Comparison of ENCODE assay signal across 31 cellular contexts in the genomic region with DNA sequence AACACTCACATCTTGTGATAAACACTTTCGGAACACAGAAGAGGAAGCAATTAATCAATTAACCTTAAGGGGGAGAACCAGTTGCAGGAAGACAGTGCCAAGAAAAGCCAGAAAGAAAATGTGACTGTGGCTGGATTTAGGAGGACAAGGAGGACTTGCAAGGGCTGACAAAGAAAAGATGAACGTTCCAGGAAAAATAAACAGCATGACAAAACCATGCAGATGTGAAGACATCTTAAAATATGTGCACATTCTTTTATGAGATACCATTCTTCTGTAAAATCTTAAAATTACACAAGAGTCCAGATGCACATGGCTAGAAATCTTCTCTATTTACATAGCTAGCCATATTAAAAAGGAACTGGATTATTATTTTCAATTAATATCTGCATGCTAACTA. TPM values are rescaled to one million over a fixed set of nuclear protein-coding genes. Genes with fewer than 3 reads are reported as not detected.
DNase-seq lines count a peak whose midpoint lies in the region; ATAC-seq, FAIRE-seq and TF ChIP-seq lines count a peak whose summit lies in the region.
"Had no signal": no experiment of that assay in that cellular context is flagged by ENCODE, and none has a peak within 500 bp of the region (broad histone marks: within the 10 kb centered on the region; RNA-seq: fewer than 3 reads in every experiment).

No MANE protein-coding gene starts in this region.

- RAD21 ChIA-PET in HCT116 (lab: Charles Lee; ENCODE audit: low non-redundant PET in 1 of 2, low total read pairs in 2 of 2, uncharacterized antibody in 2 of 2, unreplicated experiment in 2 of 2) = no interaction called here

- H3K27ac ChIP-seq in HCT116 (ENCODE audit: low read depth, low read length) (peak overlapping the region; percentile 12; the same call in 1 of the 2 replicates), MM.1S (ENCODE audit: low read length) (no peak overlapping the region)
- H3K27ac ChIP-seq: left lung, neutrophil, Peyer's patch had no signal

- H3K9me2 ChIP-seq in HCT116 (ENCODE audit: insufficient read depth) = no peaks in the 10 kb centered on the region
- H3K9me2 ChIP-seq in MM.1S (replicated peaks; ENCODE audit: insufficient read depth, low read length) = no peaks in the 10 kb centered on the region

- H2AFZ ChIP-seq in HCT116 (ENCODE audit: low read depth, low read length, poor library complexity, severe bottlenecking) (no peak overlapping the region), MM.1S (ENCODE audit: low read length) (no peak overlapping the region)

- H3K79me2 ChIP-seq in HCT116 (ENCODE audit: insufficient read depth, low read length) = peaks cover 100% of the 10 kb centered on the region
- no peaks in the 10 kb centered on the region for H3K79me2 ChIP-seq in MM.1S (ENCODE audit: low read length)

- POLR2A ChIA-PET in HCT116 (lab: Charles Lee) = no interaction called here

- 0 out of 2 replicates have a peak, but pooled peaks have one; percentile 3 for TF ChIP-seq RAD21 in HCT116 (IDR thresholded peaks at IDR 0.05; ENCODE audit: low read depth)

- H3K4me1 ChIP-seq in HCT116 (ENCODE audit: control insufficient read depth in 1 of 2, insufficient read depth in 2 of 2, low read length in 2 of 2) (peaks cover 62 to 75% of the 10 kb centered on the region in 2 experiments), MM.1S (ENCODE audit: low read length) (no peaks in the 10 kb centered on the region)

- no peaks in the 10 kb centered on the region for H3K27me3 ChIP-seq in HCT116 (ENCODE audit: insufficient read depth, low read length)
- H3K27me3 ChIP-seq in MM.1S (replicated peaks; ENCODE audit: insufficient read depth, low read length) = no peaks in the 10 kb centered on the region
- H3K27me3 ChIP-seq: left lung, MG63, neutrophil, Peyer's patch had no signal

- H3K4me3 ChIP-seq in HCT116 (replicated peaks in 1 of 2; ENCODE audit: low read depth in 1 of 2, low read length in 2 of 2) (no peak overlapping the region), choroid plexus epithelial cell (ENCODE audit: low read depth, low read length) (no peak overlapping the region), MM.1S (ENCODE audit: low read length) (no peak overlapping the region)
- H3K4me3 ChIP-seq: left lung, MG63, Peyer's patch had no signal

- H3K9me3 ChIP-seq in HCT116 (ENCODE audit: control insufficient read depth in 1 of 2, insufficient read depth in 1 of 2, low read depth in 1 of 2, low read length in 2 of 2) (no peaks in the 10 kb centered on the region), MM.1S (replicated peaks; ENCODE audit: insufficient read depth, low read length) (no peaks in the 10 kb centered on the region)
- H3K9me3 ChIP-seq: left lung, MG63, neutrophil, Peyer's patch had no signal

- H3K36me3 ChIP-seq in HCT116 (ENCODE audit: control insufficient read depth in 1 of 2, insufficient read depth in 2 of 2, low read length in 2 of 2) = peaks cover 37 to 51% of the 10 kb centered on the region in 2 experiments
- H3K36me3 ChIP-seq in MM.1S (replicated peaks; ENCODE audit: insufficient read depth, low read length) = no peaks in the 10 kb centered on the region
- H3K36me3 ChIP-seq: neutrophil had no signal

- TF ChIP-seq POLR2A in HCT116 (IDR thresholded peaks at IDR 0.05; ENCODE audit: borderline replicate concordance, extremely low read depth, insufficient read depth, insufficient read length) (no peak), GM12891 (IDR thresholded peaks at IDR 0.05; ENCODE audit: low read depth, low read length) (no peak)

- H3K9ac ChIP-seq in HCT116 (ENCODE audit: low read length) (no peak overlapping the region), MM.1S (ENCODE audit: low read length) (no peak overlapping the region)

- intact Hi-C loops in HCT116 (cut with micrococcal nuclease) = no loop called here

- no TSS peak for BruUV-seq in HCT116 (replicated peaks; lab: Mats Ljungman, UMichigan)

- CTCF ChIA-PET in HCT116 (lab: Charles Lee) = no interaction called here

- DNase-seq in DMS79 treated with DMSO at 0.1 percent for 48 hours (lab: John Stamatoyannopoulos, UW) (peak; percentile 16), HCT116 (ENCODE audit: low read depth, low spot score) (no peak), choroid plexus epithelial cell (ENCODE audit: low read depth) (peak; percentile 79), iris pigment epithelial cell (ENCODE audit: low read depth) (peak; percentile 70), MM.1S (no peak), HT-29 (ENCODE audit: low spot score) (no peak), GM12891 (ENCODE audit: insufficient read length, low spot score) (no peak)
- DNase-seq: activated CD4-positive, CD25-positive, alpha-beta regulatory T cell treated with anti-CD3 and anti-CD28 coated beads, Interleukin-2, amount 50 U/mL, for 72 hours; activated CD8-positive, alpha-beta T cell treated with anti-CD3 and anti-CD28 coated beads for 36 hours; activated effector memory CD4-positive, alpha-beta T cell treated with Interleukin-2 at 50 U/mL for 16 hours; activated naive CD8-positive, alpha-beta T cell treated with anti-CD3 and anti-CD28 coated beads, Interleukin-2, amount 50 U/mL, for 24 hours; CD8-positive, alpha-beta memory T cell; cortex of kidney; foreskin melanocyte; GF-D8; hippocampal formation; immature natural killer cell; left lung; mesendoderm; MG63; NCI-H1436 treated with DMSO at 0.1 percent for 48 hours; NCI-H2107; NCI-H524 treated with DMSO at 0.1 percent for 48 hours; Peyer's patch; SIG-M5; small intestine; stimulated activated CD4-positive, alpha-beta T cell treated with anti-CD3 and anti-CD28 coated beads, Interleukin-1b, Interleukin-23, amount 100 ng/mL, for 48 hours; T-cell had no signal

- H4K20me1 ChIP-seq in HCT116 (ENCODE audit: insufficient read depth) (peaks cover 82% of the 10 kb centered on the region; the same call in 1 of the 2 replicates), MM.1S (ENCODE audit: insufficient read depth, low read length) (no peaks in the 10 kb centered on the region)

- H3K4me2 ChIP-seq in HCT116 (ENCODE audit: low read length) = no peak overlapping the region
- H3K4me2 ChIP-seq in MM.1S (ENCODE audit: low read depth, low read length) = no peak overlapping the region

- no peak for TF ChIP-seq CTCF in HCT116 (IDR thresholded peaks at IDR 0.05 in 2 of 3, conservative IDR thresholded peaks at IDR 0.05 in 1 of 3; ENCODE audit: borderline replicate concordance in 1 of 3, insufficient read depth in 1 of 3, low read depth in 2 of 3, low read length in 2 of 3)
- TF ChIP-seq CTCF in choroid plexus epithelial cell (conservative IDR thresholded peaks at IDR 0.05; ENCODE audit: low read depth, low read length) = no peak
- TF ChIP-seq CTCF in MM.1S (IDR thresholded peaks at IDR 0.05; ENCODE audit: low read length) = no peak

- no peak for FAIRE-seq in GM12891 (lab: Jason Lieb, UNC)
- FAIRE-seq: small intestine, TTC549 had no signal

- no peaks in the 10 kb centered on the region for H3F3A ChIP-seq in MM.1S (ENCODE audit: insufficient read depth, low read length)

- ATAC-seq in HCT116 (no peak), HG03439 (IDR thresholded peaks at IDR 0.05; ENCODE audit: unreplicated experiment) (no peak)
- ATAC-seq: activated CD8-positive, alpha-beta T cell treated with anti-CD3 and anti-CD28 coated beads for 36 hours; activated naive CD8-positive, alpha-beta T cell treated with anti-CD3 and anti-CD28 coated beads, Interleukin-2, amount 50 U/mL, for 24 hours; left lung; T-cell had no signal

TF ChIP-seq in HCT116, 20 proteins besides CTCF, POLR2A, EP300 and RAD21 (continues in another document):
- TF ChIP-seq, protein P1, sequence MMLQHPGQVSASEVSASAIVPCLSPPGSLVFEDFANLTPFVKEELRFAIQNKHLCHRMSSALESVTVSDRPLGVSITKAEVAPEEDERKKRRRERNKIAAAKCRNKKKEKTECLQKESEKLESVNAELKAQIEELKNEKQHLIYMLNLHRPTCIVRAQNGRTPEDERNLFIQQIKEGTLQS (IDR thresholded peaks at IDR 0.05) = no peak
- TF ChIP-seq ZNF274 (IDR thresholded peaks at IDR 0.05; ENCODE audit: low read depth, low read length) (no peak), CBX3 (IDR thresholded peaks at IDR 0.05; ENCODE audit: low read depth) (no peak), POLR2AphosphoS5 (IDR thresholded peaks at IDR 0.05; ENCODE audit: low read depth, low read length) (no peak), JUND (IDR thresholded peaks at IDR 0.05) (no peak), ZFX (IDR thresholded peaks at IDR 0.05) (no peak), SRF (IDR thresholded peaks at IDR 0.05; ENCODE audit: low read depth) (no peak)

TF ChIP-seq in GM12891, 5 proteins besides CTCF, POLR2A, EP300 and RAD21:
- TF ChIP-seq TAF1 (IDR thresholded peaks at IDR 0.05; ENCODE audit: low read depth, low read length) (no peak), SPI1 (IDR thresholded peaks at IDR 0.05; ENCODE audit: low read depth, low read length) (no peak), PAX5 (IDR thresholded peaks at IDR 0.05; ENCODE audit: insufficient read depth, low read length, severe bottlenecking) (no peak), POLR2AphosphoS5 (IDR thresholded peaks at IDR 0.05; ENCODE audit: low read depth, low read length) (no peak), POU2F2 (IDR thresholded peaks at IDR 0.05; ENCODE audit: low read depth, low read length) (no peak)

RNA-seq across cellular contexts. Expression of gene KITLG, which starts 33.4 kb away (rescaled TPM):
- 570 TPM for total RNA-seq in HCT116 (2021; ENCODE audit: unreplicated experiment)
- polyA plus RNA-seq in HCT116 (2012) = 90.6 and 130 TPM in 2 replicates
- total RNA-seq in HT-29 (2014; rRNA removed; shearing (Covaris generic)) = 37.8 and 42.1 TPM in 2 replicates
- 0.01 TPM for polyA plus RNA-seq in GM12891 (2012; ENCODE audit: low read depth, missing spikeins)
- total RNA-seq: activated CD8-positive, alpha-beta T cell treated with anti-CD3 and anti-CD28 coated beads for 36 hours had no signal
- polyA plus RNA-seq: CD8-positive, alpha-beta memory T cell; immature natural killer cell had no signal

Comparison
In these comparisons a context has a peak if more than half of its experiments do, and no peak if none do; other contexts are left out.
1. DNase-seq: peak in DMS79 treated with DMSO at 0.1 percent for 48 hours (single experiment), choroid plexus epithelial cell (single experiment) and iris pigment epithelial cell (single experiment); none in HCT116 (single experiment), MM.1S (single experiment), HT-29 (single experiment) and GM12891 (single experiment).
2. RNA of gene KITLG, which starts 33.4 kb away (total RNA-seq): 570 TPM in HCT116 (single experiment); 37.8 to 42.1 TPM in HT-29; every median in the first group is over 10 times any median in the second.